ENCODE assay signal across 11 cellular contexts in the genomic region with DNA sequence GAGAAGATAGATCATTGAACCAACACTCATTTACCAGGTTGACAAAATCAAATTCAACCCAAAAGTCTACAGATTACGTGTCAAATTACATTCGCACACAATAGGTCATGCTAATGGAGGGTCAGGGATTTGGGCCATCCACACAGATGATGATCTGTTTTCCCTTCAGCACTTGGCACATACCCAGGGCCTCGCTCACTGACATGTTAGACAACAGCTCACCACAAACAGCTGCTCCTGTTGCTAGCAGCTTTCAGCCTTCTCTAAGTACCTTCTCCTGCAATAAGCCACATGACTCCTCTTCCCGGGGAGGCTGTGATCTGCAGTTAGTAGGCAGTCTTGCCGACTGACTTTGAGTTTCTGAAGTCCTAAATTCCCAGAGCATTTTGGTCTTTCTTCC. TPM values are rescaled to one million over a fixed set of nuclear protein-coding genes. Genes with fewer than 3 reads are reported as not detected.
DNase-seq lines count a peak whose midpoint lies in the region; ATAC-seq, FAIRE-seq and TF ChIP-seq lines count a peak whose summit lies in the region.
"Had no signal": no experiment of that assay in that cellular context is flagged by ENCODE, and none has a peak within 500 bp of the region (broad histone marks: within the 10 kb centered on the region; RNA-seq: fewer than 3 reads in every experiment).

No MANE protein-coding gene starts in this region.

- no peak overlapping the region for H3K4me3 Mint-ChIP-seq in HFFc6
- no peak overlapping the region for H3K4me3 Mint-ChIP-seq in activated T-helper 17 cell treated with anti-CD3 and anti-CD28 coated beads, Interleukin-2, amount 50 U/mL, for 72 hours
- H3K4me3 Mint-ChIP-seq: activated naive CD8-positive, alpha-beta T cell had no signal

- no peak for TF ChIP-seq POLR2A in H54 (IDR thresholded peaks at IDR 0.05; ENCODE audit: low read depth, low read length)
- no peak for TF ChIP-seq POLR2A in GM12891 (IDR thresholded peaks at IDR 0.05; ENCODE audit: low read depth, low read length)

- H3K4me1 Mint-ChIP-seq in HFFc6 (ENCODE audit: low read depth): peaks cover 32% of the 10 kb centered on the region
- peaks cover 2% of the 10 kb centered on the region for H3K4me1 Mint-ChIP-seq in activated T-helper 17 cell treated with anti-CD3 and anti-CD28 coated beads, Interleukin-2, amount 50 U/mL, for 72 hours

- H3K27me3 Mint-ChIP-seq in HFFc6 (ENCODE audit: insufficient read depth): peaks cover 38% of the 10 kb centered on the region
- peaks cover 49% of the 10 kb centered on the region for H3K27me3 Mint-ChIP-seq in activated T-helper 17 cell treated with anti-CD3 and anti-CD28 coated beads, Interleukin-2, amount 50 U/mL, for 72 hours

- no peak for TF ChIP-seq CTCF in HFFc6 (IDR thresholded peaks at IDR 0.05)

- no peaks in the 10 kb centered on the region for H3K9me3 Mint-ChIP-seq in HFFc6
- H3K9me3 Mint-ChIP-seq in activated T-helper 17 cell treated with anti-CD3 and anti-CD28 coated beads, Interleukin-2, amount 50 U/mL, for 72 hours: no peaks in the 10 kb centered on the region

- no peaks in the 10 kb centered on the region for H3K36me3 Mint-ChIP-seq in HFFc6 (ENCODE audit: low read depth)
- H3K36me3 Mint-ChIP-seq in activated T-helper 17 cell treated with anti-CD3 and anti-CD28 coated beads, Interleukin-2, amount 50 U/mL, for 72 hours (ENCODE audit: low read depth): no peaks in the 10 kb centered on the region
- H3K36me3 Mint-ChIP-seq: activated naive CD8-positive, alpha-beta T cell had no signal

- no peak for ATAC-seq in activated T-helper 17 cell treated with anti-CD3 and anti-CD28 coated beads, Interleukin-2, amount 50 U/mL, for 72 hours (replicated peaks)

- DNase-seq in AG08396 (ENCODE audit: low spot score) (peak; percentile 41), HFFc6 (peak; percentile 40), NCI-H748 treated with DMSO at 0.1 percent for 48 hours (lab: John Stamatoyannopoulos, UW) (peak; percentile 81), fibroblast of gingiva (ENCODE audit: low read depth) (peak; percentile 11), LoVo (ENCODE audit: low spot score) (no peak), H54 (ENCODE audit: insufficient read length, low spot score) (no peak), GM12891 (ENCODE audit: insufficient read length, low spot score) (no peak)
- DNase-seq: DND-41, hippocampal formation had no signal

- H3K27ac Mint-ChIP-seq in HFFc6: no peak overlapping the region
- no peak overlapping the region for H3K27ac Mint-ChIP-seq in activated T-helper 17 cell treated with anti-CD3 and anti-CD28 coated beads, Interleukin-2, amount 50 U/mL, for 72 hours
- H3K27ac Mint-ChIP-seq: activated naive CD8-positive, alpha-beta T cell had no signal

- FAIRE-seq in H54 (lab: Jason Lieb, UNC) (no peak), GM12891 (lab: Jason Lieb, UNC) (no peak)

TF ChIP-seq in GM12891, 5 proteins besides CTCF, POLR2A, EP300 and RAD21:
- no peak for TF ChIP-seq POU2F2 (IDR thresholded peaks at IDR 0.05; ENCODE audit: low read depth, low read length)
- no peak for TF ChIP-seq PAX5 (IDR thresholded peaks at IDR 0.05; ENCODE audit: insufficient read depth, low read length, severe bottlenecking)
- TF ChIP-seq TAF1 (IDR thresholded peaks at IDR 0.05; ENCODE audit: low read depth, low read length): no peak
- no peak for TF ChIP-seq POLR2AphosphoS5 (IDR thresholded peaks at IDR 0.05; ENCODE audit: low read depth, low read length)
- no peak for TF ChIP-seq SPI1 (IDR thresholded peaks at IDR 0.05; ENCODE audit: low read depth, low read length)
TF ChIP-seq in GM12891: peak in this region for 0.

RNA-seq across cellular contexts. Expression of a gene that starts 18.4 kb away (rescaled TPM):
- not detected for total RNA-seq in HFFc6 (2021; fragmentation: NEBNext Ultra II Directional; extraction: Animal tissue kit (Norgen Biotek cat#: 25700))
- not detected for total RNA-seq in activated T-helper 17 cell treated with anti-CD3 and anti-CD28 coated beads, Interleukin-2, amount 50 U/mL, for 72 hours
- polyA plus RNA-seq in GM12891 (2012; ENCODE audit: low read depth, missing spikeins): not detected

Comparison
In these comparisons a context has a peak if more than half of its experiments do, and no peak if none do; other contexts are left out.
1. DNase-seq: peak in AG08396 (single experiment), HFFc6 (single experiment), NCI-H748 treated with DMSO at 0.1 percent for 48 hours (single experiment) and fibroblast of gingiva (single experiment); none in LoVo (single experiment), H54 (single experiment) and GM12891 (single experiment).